ENCODE assay signal across 23 cellular contexts in genomic region chr12:1374296-1374695, GRCh38.
DNase-seq lines count a peak whose midpoint lies in the region; ATAC-seq and TF ChIP-seq lines count a peak whose summit lies in the region.
"Had no signal": no experiment of that assay in that cellular context is flagged by ENCODE, and none has a peak within 500 bp of the region (broad histone marks: within the 10 kb centered on the region; RNA-seq: fewer than 3 reads in every experiment).

No MANE protein-coding gene starts in this region.

- H3K4me3 ChIP-seq in fibroblast of mammary gland (ENCODE audit: control insufficient read depth, low read depth, low read length) (no peak overlapping the region), smooth muscle cell (no peak overlapping the region)
- H3K4me3 ChIP-seq: BLaER1, coronary artery, gastrocnemius medialis, skin epidermis, uterus had no signal

- no peak overlapping the region for H3K9ac ChIP-seq in smooth muscle cell (ENCODE audit: low read depth)
- H3K9ac ChIP-seq: BLaER1 had no signal

- no peak overlapping the region for H2AFZ ChIP-seq in smooth muscle cell (ENCODE audit: low read depth)

- H3K9me3 ChIP-seq in smooth muscle cell (replicated peaks; ENCODE audit: low read depth), result no peaks in the 10 kb centered on the region
- H3K9me3 ChIP-seq: gastrocnemius medialis, uterus had no signal

- H3K36me3 ChIP-seq in smooth muscle cell (ENCODE audit: low read depth), result peaks cover 9% of the 10 kb centered on the region
- H3K36me3 ChIP-seq: gastrocnemius medialis, uterus had no signal

- H3K4me1 ChIP-seq in smooth muscle cell (ENCODE audit: low read depth), result no peaks in the 10 kb centered on the region
- H3K4me1 ChIP-seq: BLaER1, uterus had no signal

- ATAC-seq in SK-N-SH treated with all-trans-retinoic acid at 6 μM for 48 hours, result peak; percentile 12
- ATAC-seq in GM21786 (IDR thresholded peaks at IDR 0.05; ENCODE audit: unreplicated experiment), result no peak
- ATAC-seq: gastrocnemius medialis, WTC11 had no signal

- H3K79me2 ChIP-seq in smooth muscle cell (ENCODE audit: low read depth), result no peaks in the 10 kb centered on the region

- H3K4me2 ChIP-seq in smooth muscle cell, result no peak overlapping the region
- H3K4me2 ChIP-seq: BLaER1 had no signal

- H3F3A ChIP-seq in smooth muscle cell (ENCODE audit: low read depth), result no peaks in the 10 kb centered on the region

- no peak for TF ChIP-seq CTCF in fibroblast of mammary gland (conservative IDR thresholded peaks at IDR 0.05; ENCODE audit: control insufficient read depth, insufficient read depth, low read depth, low read length)
- no peak for TF ChIP-seq CTCF in smooth muscle cell (IDR thresholded peaks at IDR 0.05; ENCODE audit: borderline replicate concordance, insufficient read depth, poor library complexity, severe bottlenecking)

- H4K20me1 ChIP-seq in smooth muscle cell (ENCODE audit: low read depth), result no peaks in the 10 kb centered on the region
- H4K20me1 ChIP-seq: BLaER1 had no signal

- H3K27ac ChIP-seq in smooth muscle cell (ENCODE audit: low read depth), result peak overlapping the region; percentile 36
- H3K27ac ChIP-seq: BLaER1, coronary artery, gastrocnemius medialis, uterus had no signal

- no peaks in the 10 kb centered on the region for H3K27me3 ChIP-seq in smooth muscle cell (ENCODE audit: low read depth)
- H3K27me3 ChIP-seq: BLaER1, gastrocnemius medialis, uterus had no signal

- DNase-seq in AG20443 (ENCODE audit: low spot score) (peak; percentile 27), fibroblast of mammary gland (ENCODE audit: low read depth) (peak; percentile 81), smooth muscle cell (lab: John Stamatoyannopoulos, UW; ENCODE audit: unreplicated experiment) (no peak), RPMI8226 (no peak), MV-4-11 (lab: John Stamatoyannopoulos, UW) (no peak), NCI-H2107 (lab: John Stamatoyannopoulos, UW) (no peak)
- DNase-seq: activated CD4-positive, alpha-beta T cell treated with anti-CD3 and anti-CD28 coated beads, Interleukin-2, amount 10 ng/mL, durations not matched to agents 24 days and 14 days; amygdala; DMS 273 treated with DMSO at 0.1 percent for 48 hours; gastrocnemius medialis; H7; kidney glomerular epithelial cell; NCI-H1694 treated with DMSO at 0.1 percent for 48 hours; NCI-H510A; nucleus accumbens; stimulated activated naive CD4-positive, alpha-beta T cell treated with Interleukin-2 at 50 U/mL for 16 hours; uterus had no signal

- WGBS in smooth muscle cell (ENCODE audit: low lambda C conversion rate), result 57% methylated on average over 4 of the region's 4 CpGs

TF ChIP-seq in SK-N-SH treated with all-trans-retinoic acid at 6 μM for 48 hours, 23 proteins besides CTCF, POLR2A, EP300 and RAD21:
- no peak for TF ChIP-seq TCF4 (CRISPR knock-in tag; IDR thresholded peaks at IDR 0.05; ENCODE audit: borderline replicate concordance)
- TF ChIP-seq PATZ1 (CRISPR knock-in tag; IDR thresholded peaks at IDR 0.05; ENCODE audit: borderline replicate concordance), result no peak
- TF ChIP-seq ZNF70 (CRISPR knock-in tag; IDR thresholded peaks at IDR 0.05), result no peak
- TF ChIP-seq ZC3H10 (CRISPR knock-in tag; IDR thresholded peaks at IDR 0.05), result no peak
- no peak for TF ChIP-seq ZFP3 (CRISPR knock-in tag; IDR thresholded peaks at IDR 0.05)
- TF ChIP-seq TSHZ2 (CRISPR knock-in tag; IDR thresholded peaks at IDR 0.05), result no peak
- no peak for TF ChIP-seq ZNF565 (CRISPR knock-in tag; conservative IDR thresholded peaks at IDR 0.05; ENCODE audit: low read depth)
- TF ChIP-seq PPARA (CRISPR knock-in tag; IDR thresholded peaks at IDR 0.05; ENCODE audit: borderline replicate concordance), result no peak
- TF ChIP-seq OSR1 (CRISPR knock-in tag; IDR thresholded peaks at IDR 0.05), result no peak

Comparison
In these comparisons a context has a peak if more than half of its experiments do, and no peak if none do; other contexts are left out.
1. DNase-seq: peak in AG20443 (single experiment) and fibroblast of mammary gland (single experiment); none in smooth muscle cell (single experiment), RPMI8226 (single experiment), MV-4-11 (single experiment) and NCI-H2107 (single experiment).